In the genomic region with DNA sequence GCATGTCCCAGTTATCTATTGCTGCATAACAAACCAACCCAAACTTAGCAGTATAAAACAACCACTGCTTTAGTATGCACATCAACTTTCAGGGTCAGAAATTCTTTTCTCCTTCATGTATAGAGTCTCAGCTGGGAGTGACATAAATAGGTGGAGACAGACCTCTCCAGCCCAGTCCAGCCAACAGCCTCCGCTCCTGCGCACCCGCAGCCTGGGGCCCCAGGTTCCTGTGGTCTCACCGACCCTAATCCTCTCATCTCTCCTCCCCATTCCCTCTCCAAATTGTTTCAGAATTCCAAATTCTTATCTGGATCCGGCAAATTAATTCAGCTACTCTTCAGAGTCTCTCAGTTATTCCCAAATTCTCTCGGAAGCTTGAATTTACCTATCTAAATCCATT, we compare ENCODE assay signal across 13 cellular contexts. TPM values are rescaled to one million over a fixed set of nuclear protein-coding genes. Genes with fewer than 3 reads are reported as not detected.
DNase-seq lines count a peak whose midpoint lies in the region; ATAC-seq and TF ChIP-seq lines count a peak whose summit lies in the region.
"Had no signal": no experiment of that assay in that cellular context is flagged by ENCODE, and none has a peak within 500 bp of the region (broad histone marks: within the 10 kb centered on the region; RNA-seq: fewer than 3 reads in every experiment).

No MANE protein-coding gene starts in this region.

- DNase-seq in left ventricle myocardium inferior (no peak), left ventricle myocardium superior (no peak), type B pancreatic cell (ENCODE audit: extremely low spot score, unreplicated experiment) (no peak), AG20443 (ENCODE audit: low spot score) (no peak), COR-L47 (lab: John Stamatoyannopoulos, UW) (no peak)
- DNase-seq in activated CD8-positive, alpha-beta T cell treated with anti-CD3 and anti-CD28 coated beads for 36 hours: no peak
- DNase-seq in stimulated activated naive B cell treated with anti-CD40 and anti-IgM and Interleukin-4, amounts not matched to agents 10 μg/mL and 1 μg/mL and 100 μg/mL, for 72 hours: no peak
- DNase-seq: NCI-H1092 treated with DMSO at 0.1 percent for 48 hours, SIG-M5 had no signal

- H3K27me3 Mint-ChIP-seq in activated CD8-positive, alpha-beta T cell treated with anti-CD3 and anti-CD28 coated beads for 36 hours: peaks cover 40% of the 10 kb centered on the region
- peaks cover 45% of the 10 kb centered on the region for H3K27me3 Mint-ChIP-seq in type B pancreatic cell
- peaks cover 43 to 65% of the 10 kb centered on the region in 2 donors for H3K27me3 Mint-ChIP-seq in stimulated activated naive B cell treated with anti-CD40 and anti-IgM and Interleukin-4, amounts not matched to agents 10 μg/mL and 1 μg/mL and 100 μg/mL, for 72 hours

- POLR2A ChIA-PET in activated CD8-positive, alpha-beta T cell treated with anti-CD3 and anti-CD28 coated beads for 36 hours (lab: Charles Lee): no interaction called here

- no peaks in the 10 kb centered on the region for H3K36me3 Mint-ChIP-seq in activated CD8-positive, alpha-beta T cell treated with anti-CD3 and anti-CD28 coated beads for 36 hours (ENCODE audit: low read depth)
- no peaks in the 10 kb centered on the region for H3K36me3 Mint-ChIP-seq in type B pancreatic cell
- no peaks in the 10 kb centered on the region for H3K36me3 Mint-ChIP-seq in stimulated activated naive B cell treated with anti-CD40 and anti-IgM and Interleukin-4, amounts not matched to agents 10 μg/mL and 1 μg/mL and 100 μg/mL, for 72 hours
- H3K36me3 Mint-ChIP-seq: stimulated activated memory B cell treated with anti-CD40 and anti-IgM and Interleukin-4, amounts not matched to agents 10 μg/mL and 1 μg/mL and 100 μg/mL, for 72 hours had no signal

- peaks cover 24% of the 10 kb centered on the region for H3K4me1 ChIP-seq in left ventricle myocardium inferior
- peaks cover 11% of the 10 kb centered on the region for H3K4me1 ChIP-seq in iPS-20b (ENCODE audit: insufficient read depth, low read length)

- peaks cover 26% of the 10 kb centered on the region for H3K4me1 Mint-ChIP-seq in activated CD8-positive, alpha-beta T cell treated with anti-CD3 and anti-CD28 coated beads for 36 hours (ENCODE audit: low read depth)
- peaks cover 22% of the 10 kb centered on the region for H3K4me1 Mint-ChIP-seq in type B pancreatic cell (ENCODE audit: unreplicated experiment)
- peaks cover 15% of the 10 kb centered on the region in 2 donors for H3K4me1 Mint-ChIP-seq in stimulated activated naive B cell treated with anti-CD40 and anti-IgM and Interleukin-4, amounts not matched to agents 10 μg/mL and 1 μg/mL and 100 μg/mL, for 72 hours

- ATAC-seq in left ventricle myocardium superior: no peak
- no peak for ATAC-seq in activated CD8-positive, alpha-beta T cell treated with anti-CD3 and anti-CD28 coated beads for 36 hours
- ATAC-seq in stimulated activated naive B cell treated with anti-CD40 and anti-IgM and Interleukin-4, amounts not matched to agents 10 μg/mL and 1 μg/mL and 100 μg/mL, for 72 hours (replicated peaks): no peak

- no peak for TF ChIP-seq CTCF in left ventricle myocardium inferior (IDR thresholded peaks at IDR 0.05; ENCODE audit: borderline replicate concordance)
- no peak for TF ChIP-seq CTCF in activated CD8-positive, alpha-beta T cell treated with anti-CD3 and anti-CD28 coated beads for 36 hours (IDR thresholded peaks at IDR 0.05)
- TF ChIP-seq CTCF in type B pancreatic cell (conservative IDR thresholded peaks at IDR 0.05): no peak

- CTCF ChIA-PET in activated CD8-positive, alpha-beta T cell treated with anti-CD3 and anti-CD28 coated beads for 36 hours (lab: Charles Lee): interaction anchor here (0.7 to 8.5 kb wide), 4 partner anchors 9 to 73 kb away, joined by 3 to 57 read pairs (median 6); no protein-coding TSS in a partner anchor

- H3K27ac Mint-ChIP-seq in activated CD8-positive, alpha-beta T cell treated with anti-CD3 and anti-CD28 coated beads for 36 hours: no peak overlapping the region
- no peak overlapping the region for H3K27ac Mint-ChIP-seq in type B pancreatic cell
- no peak overlapping the region for H3K27ac Mint-ChIP-seq in stimulated activated naive B cell treated with anti-CD40 and anti-IgM and Interleukin-4, amounts not matched to agents 10 μg/mL and 1 μg/mL and 100 μg/mL, for 72 hours
- H3K27ac Mint-ChIP-seq: stimulated activated memory B cell treated with anti-CD40 and anti-IgM and Interleukin-4, amounts not matched to agents 10 μg/mL and 1 μg/mL and 100 μg/mL, for 72 hours had no signal

- H3K27me3 ChIP-seq in left ventricle myocardium inferior (ENCODE audit: low read depth): peaks cover 57% of the 10 kb centered on the region
- H3K27me3 ChIP-seq in iPS-20b (ENCODE audit: insufficient read depth, low read length): peaks cover 44% of the 10 kb centered on the region

- H3K9me3 ChIP-seq in left ventricle myocardium inferior (replicated peaks) (no peaks in the 10 kb centered on the region), iPS-20b (ENCODE audit: insufficient read depth, low read depth, low read length) (no peaks in the 10 kb centered on the region)

- intact Hi-C loops in left ventricle myocardium inferior (cut with micrococcal nuclease) (no loop called here), left ventricle myocardium superior (cut with micrococcal nuclease) (no loop called here)
- intact Hi-C loops in activated CD8-positive, alpha-beta T cell treated with anti-CD3 and anti-CD28 coated beads for 36 hours (cut with micrococcal nuclease): no loop called here

- H3K36me3 ChIP-seq in left ventricle myocardium inferior: no peaks in the 10 kb centered on the region
- H3K36me3 ChIP-seq in iPS-20b (ENCODE audit: insufficient read depth, low read depth, low read length): no peaks in the 10 kb centered on the region

- H3K9me3 Mint-ChIP-seq in activated CD8-positive, alpha-beta T cell treated with anti-CD3 and anti-CD28 coated beads for 36 hours: no peaks in the 10 kb centered on the region
- H3K9me3 Mint-ChIP-seq in type B pancreatic cell: no peaks in the 10 kb centered on the region
- no peaks in the 10 kb centered on the region for H3K9me3 Mint-ChIP-seq in stimulated activated naive B cell treated with anti-CD40 and anti-IgM and Interleukin-4, amounts not matched to agents 10 μg/mL and 1 μg/mL and 100 μg/mL, for 72 hours

- peak overlapping the region; percentile 58 for H3K4me3 ChIP-seq in left ventricle myocardium inferior
- peak overlapping the region; percentile 65 for H3K4me3 ChIP-seq in iPS-20b (ENCODE audit: low read length)

- H3K27ac ChIP-seq in left ventricle myocardium inferior (replicated peaks) (no peak overlapping the region), iPS-20b (ENCODE audit: low read length) (no peak overlapping the region)

- H3K9ac ChIP-seq in iPS-20b (ENCODE audit: low read depth, low read length): no peak overlapping the region

- peak overlapping the region; percentile 48 for H3K4me3 Mint-ChIP-seq in activated CD8-positive, alpha-beta T cell treated with anti-CD3 and anti-CD28 coated beads for 36 hours
- H3K4me3 Mint-ChIP-seq in type B pancreatic cell: peak overlapping the region; percentile 67
- H3K4me3 Mint-ChIP-seq in stimulated activated naive B cell treated with anti-CD40 and anti-IgM and Interleukin-4, amounts not matched to agents 10 μg/mL and 1 μg/mL and 100 μg/mL, for 72 hours: no peak overlapping the region

RNA-seq across cellular contexts. Expression of a gene that starts 0.5 kb away (rescaled TPM):
- total RNA-seq in left ventricle myocardium inferior: not detected
- total RNA-seq in left ventricle myocardium superior: not detected
- total RNA-seq in activated CD8-positive, alpha-beta T cell treated with anti-CD3 and anti-CD28 coated beads for 36 hours: 1 to 10 TPM; 4.4 TPM
- total RNA-seq in type B pancreatic cell (ENCODE audit: low replicate concordance): 19.0 and 23.6 TPM in 2 replicates
- total RNA-seq: HT-29, pulmonary artery endothelial cell had no signal

Comparison
In these comparisons a context has a peak if more than half of its experiments do, and no peak if none do; other contexts are left out.
1. H3K4me3 Mint-ChIP-seq: peak in activated CD8-positive, alpha-beta T cell treated with anti-CD3 and anti-CD28 coated beads for 36 hours (single experiment) and type B pancreatic cell (single experiment); none in stimulated activated naive B cell treated with anti-CD40 and anti-IgM and Interleukin-4, amounts not matched to agents 10 μg/mL and 1 μg/mL and 100 μg/mL, for 72 hours (0 of 2).